In the genomic region with DNA sequence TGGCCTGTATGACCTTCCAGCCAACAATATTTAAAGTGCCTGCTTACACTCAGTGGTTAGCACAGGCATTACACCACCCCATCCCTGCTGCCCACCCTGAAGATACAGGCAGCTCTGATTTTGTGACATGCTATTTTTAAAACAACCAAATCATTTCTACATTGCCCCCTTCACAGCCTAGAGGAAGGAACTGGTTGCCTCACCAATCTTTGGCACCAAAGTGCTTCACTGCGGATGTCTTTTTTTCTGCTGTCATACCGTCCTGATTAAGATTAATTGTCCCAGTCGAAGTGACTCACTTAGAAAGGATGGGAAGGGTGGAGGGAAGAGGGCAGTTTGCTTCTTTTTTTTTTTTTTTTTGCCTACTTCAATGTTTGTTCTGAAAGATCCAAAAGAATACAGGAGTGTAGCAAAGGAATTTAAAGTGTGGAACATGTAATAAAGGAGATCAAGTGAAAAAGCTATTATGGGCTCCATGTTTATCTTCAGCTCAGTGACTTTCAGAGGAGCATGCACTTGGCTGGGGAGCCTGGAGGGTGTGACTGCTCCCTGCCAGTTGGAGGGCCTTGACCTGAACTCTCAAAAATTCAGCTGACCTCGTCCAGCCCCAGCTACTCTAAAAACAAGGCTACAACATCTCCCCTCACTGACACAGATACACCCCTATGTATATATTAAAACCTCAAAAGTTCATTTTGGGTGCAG, we compare ENCODE assay signal across 10 cellular contexts.
DNase-seq lines count a peak whose midpoint lies in the region; ATAC-seq and TF ChIP-seq lines count a peak whose summit lies in the region.
"Had no signal": no experiment of that assay in that cellular context is flagged by ENCODE, and none has a peak within 500 bp of the region (broad histone marks: within the 10 kb centered on the region; RNA-seq: fewer than 3 reads in every experiment).

No MANE protein-coding gene starts in this region.

- peak; percentile 77 to 98 for TF ChIP-seq EP300 in SK-N-SH (IDR thresholded peaks at IDR 0.05; ENCODE audit: borderline replicate concordance in 1 of 2, low read depth in 1 of 2, low read length in 1 of 2)

- WGBS in SK-N-SH (ENCODE audit: low lambda C conversion rate), result 5% methylated on average over 4 of the region's 4 CpGs
- 28% methylated on average over 4 of the region's 4 CpGs for WGBS in smooth muscle cell (ENCODE audit: low lambda C conversion rate)

- CTCF ChIA-PET in SK-N-SH (lab: Yijun Ruan, JAX), result interaction anchor here (1.3 kb wide), 1 partner anchor 9 kb away, joined by 3 read pairs; no protein-coding TSS in a partner anchor

- peak overlapping the region; percentile 25; the same call in 1 of the 2 replicates for H3K9ac ChIP-seq in SK-N-SH
- H3K9ac ChIP-seq in smooth muscle cell (ENCODE audit: low read depth), result no peak overlapping the region

- H3K79me2 ChIP-seq in SK-N-SH (ENCODE audit: insufficient read depth), result no peaks in the 10 kb centered on the region
- no peaks in the 10 kb centered on the region for H3K79me2 ChIP-seq in smooth muscle cell (ENCODE audit: low read depth)

- DNase-seq in H4 (ENCODE audit: low spot score) (peak; percentile 81), SK-N-SH (peak; percentile 25), cardiac muscle cell (ENCODE audit: low read depth in 1 of 2, low spot score in 1 of 2) (peak; percentile 57 to 64), smooth muscle cell (lab: John Stamatoyannopoulos, UW; ENCODE audit: unreplicated experiment) (no peak), glutamatergic neuron (no peak), G401 (ENCODE audit: low spot score) (no peak)
- DNase-seq: T-helper 9 cell had no signal

- peaks cover 1% of the 10 kb centered on the region for H3K27me3 Mint-ChIP-seq in glutamatergic neuron (ENCODE audit: unreplicated experiment)

- TF ChIP-seq CTCF in SK-N-SH (IDR thresholded peaks at IDR 0.05) (peak; percentile 21), cardiac muscle cell (IDR thresholded peaks at IDR 0.05; ENCODE audit: low read depth, low read length) (no peak), smooth muscle cell (IDR thresholded peaks at IDR 0.05; ENCODE audit: borderline replicate concordance, insufficient read depth, poor library complexity, severe bottlenecking) (no peak), glutamatergic neuron (IDR thresholded peaks at IDR 0.05; ENCODE audit: partially characterized antibody, unreplicated experiment) (no peak)

- 0 out of 2 replicates have a peak, but pooled peaks have one; percentile 22 for TF ChIP-seq RAD21 in SK-N-SH (IDR thresholded peaks at IDR 0.05; ENCODE audit: low read length)

- no peak overlapping the region for H3K27ac Mint-ChIP-seq in glutamatergic neuron (ENCODE audit: unreplicated experiment)

- no peak for ATAC-seq in GM21723 (IDR thresholded peaks at IDR 0.05; ENCODE audit: unreplicated experiment)
- no peak for ATAC-seq in HG03039 (IDR thresholded peaks at IDR 0.05; ENCODE audit: unreplicated experiment)

- H3K36me3 ChIP-seq in SK-N-SH (replicated peaks in 1 of 2; ENCODE audit: control insufficient read depth in 1 of 2, insufficient read depth in 2 of 2, low read length in 1 of 2) (no peaks in the 10 kb centered on the region), cardiac muscle cell (no peaks in the 10 kb centered on the region), smooth muscle cell (ENCODE audit: low read depth) (no peaks in the 10 kb centered on the region)

- H3F3A ChIP-seq in SK-N-SH (replicated peaks; ENCODE audit: insufficient read depth) (peaks cover 26% of the 10 kb centered on the region), smooth muscle cell (ENCODE audit: low read depth) (no peaks in the 10 kb centered on the region)

- H3K9me3 Mint-ChIP-seq in glutamatergic neuron (ENCODE audit: unreplicated experiment), result no peaks in the 10 kb centered on the region

- H3K4me1 ChIP-seq in SK-N-SH (ENCODE audit: control insufficient read depth in 1 of 2, insufficient read depth in 2 of 2, low read depth in 1 of 2, low read length in 1 of 2) (peaks cover 6 to 34% of the 10 kb centered on the region in 2 experiments), cardiac muscle cell (ENCODE audit: low read depth) (peaks cover 19% of the 10 kb centered on the region), smooth muscle cell (ENCODE audit: low read depth) (no peaks in the 10 kb centered on the region)

- no peaks in the 10 kb centered on the region for H3K9me3 ChIP-seq in SK-N-SH
- H3K9me3 ChIP-seq in cardiac muscle cell (ENCODE audit: low read depth), result no peaks in the 10 kb centered on the region
- no peaks in the 10 kb centered on the region for H3K9me3 ChIP-seq in smooth muscle cell (replicated peaks; ENCODE audit: low read depth)

- H3K4me3 Mint-ChIP-seq in glutamatergic neuron (ENCODE audit: unreplicated experiment), result no peak overlapping the region

- in situ Hi-C loops in G401 (cut with HindIII; ENCODE audit: low sequenced_read_pairs), result no loop called here

- H4K20me1 ChIP-seq in SK-N-SH (ENCODE audit: insufficient read depth) (no peaks in the 10 kb centered on the region), smooth muscle cell (ENCODE audit: low read depth) (no peaks in the 10 kb centered on the region)

- H3K27me3 ChIP-seq in SK-N-SH (ENCODE audit: insufficient read depth) (no peaks in the 10 kb centered on the region), cardiac muscle cell (peaks cover 3% of the 10 kb centered on the region), smooth muscle cell (ENCODE audit: low read depth) (no peaks in the 10 kb centered on the region)

- peaks cover 3% of the 10 kb centered on the region for H3K4me1 Mint-ChIP-seq in glutamatergic neuron (ENCODE audit: low read depth, unreplicated experiment)

- H3K4me2 ChIP-seq in SK-N-SH (peak overlapping the region; percentile 59), smooth muscle cell (peak overlapping the region; percentile 22)

- H2AFZ ChIP-seq in SK-N-SH (ENCODE audit: low read depth) (peak overlapping the region; percentile 60; the same call in 1 of the 2 replicates), smooth muscle cell (ENCODE audit: low read depth) (no peak overlapping the region)

- H3K4me3 ChIP-seq in SK-N-SH (ENCODE audit: low read depth in 2 of 2, low read length in 1 of 2), result no peak overlapping the region
- H3K4me3 ChIP-seq in cardiac muscle cell, result no peak overlapping the region
- H3K4me3 ChIP-seq in smooth muscle cell, result no peak overlapping the region

- POLR2A ChIA-PET in SK-N-SH (lab: Yijun Ruan, JAX), result no interaction called here

- H3K27ac ChIP-seq in SK-N-SH (ENCODE audit: low read depth in 2 of 2, low read length in 1 of 2) (peak overlapping the region; percentile 88), cardiac muscle cell (peak overlapping the region; percentile 1), smooth muscle cell (ENCODE audit: low read depth) (no peak overlapping the region)
- H3K27ac ChIP-seq: HL-60 had no signal

- no peaks in the 10 kb centered on the region for H3K9me2 ChIP-seq in SK-N-SH

- no peaks in the 10 kb centered on the region for H3K36me3 Mint-ChIP-seq in glutamatergic neuron (ENCODE audit: unreplicated experiment)

TF ChIP-seq in SK-N-SH, 30 proteins besides CTCF, POLR2A, EP300 and RAD21 (continues in another document):
- TF ChIP-seq SMC3 (IDR thresholded peaks at IDR 0.05; ENCODE audit: low read depth, low read length) (no peak), FOXM1 (IDR thresholded peaks at IDR 0.05; ENCODE audit: low read depth) (peak; percentile 84), RXRA (IDR thresholded peaks at IDR 0.05; ENCODE audit: borderline replicate concordance, low read depth) (peak; percentile 93), MEF2A (IDR thresholded peaks at IDR 0.05; ENCODE audit: borderline replicate concordance, low read depth) (peak; percentile 87), CHD2 (IDR thresholded peaks at IDR 0.05; ENCODE audit: low read length, partially characterized antibody) (no peak), JUND (IDR thresholded peaks at IDR 0.05) (peak; percentile 100), SIN3A (IDR thresholded peaks at IDR 0.05; ENCODE audit: borderline replicate concordance, low read depth, low read length) (peak; percentile 76; the same call in 1 of the 2 replicates), FOXJ3 (CRISPR knock-in tag; IDR thresholded peaks at IDR 0.05) (no peak), RCOR1 (IDR thresholded peaks at IDR 0.05; ENCODE audit: low read length) (no peak)
- TF ChIP-seq, protein P1, sequence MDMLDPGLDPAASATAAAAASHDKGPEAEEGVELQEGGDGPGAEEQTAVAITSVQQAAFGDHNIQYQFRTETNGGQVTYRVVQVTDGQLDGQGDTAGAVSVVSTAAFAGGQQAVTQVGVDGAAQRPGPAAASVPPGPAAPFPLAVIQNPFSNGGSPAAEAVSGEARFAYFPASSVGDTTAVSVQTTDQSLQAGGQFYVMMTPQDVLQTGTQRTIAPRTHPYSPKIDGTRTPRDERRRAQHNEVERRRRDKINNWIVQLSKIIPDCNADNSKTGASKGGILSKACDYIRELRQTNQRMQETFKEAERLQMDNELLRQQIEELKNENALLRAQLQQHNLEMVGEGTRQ (IDR thresholded peaks at IDR 0.05; ENCODE audit: borderline replicate concordance, low read depth, low read length), result no peak
- TF ChIP-seq, protein P2, sequence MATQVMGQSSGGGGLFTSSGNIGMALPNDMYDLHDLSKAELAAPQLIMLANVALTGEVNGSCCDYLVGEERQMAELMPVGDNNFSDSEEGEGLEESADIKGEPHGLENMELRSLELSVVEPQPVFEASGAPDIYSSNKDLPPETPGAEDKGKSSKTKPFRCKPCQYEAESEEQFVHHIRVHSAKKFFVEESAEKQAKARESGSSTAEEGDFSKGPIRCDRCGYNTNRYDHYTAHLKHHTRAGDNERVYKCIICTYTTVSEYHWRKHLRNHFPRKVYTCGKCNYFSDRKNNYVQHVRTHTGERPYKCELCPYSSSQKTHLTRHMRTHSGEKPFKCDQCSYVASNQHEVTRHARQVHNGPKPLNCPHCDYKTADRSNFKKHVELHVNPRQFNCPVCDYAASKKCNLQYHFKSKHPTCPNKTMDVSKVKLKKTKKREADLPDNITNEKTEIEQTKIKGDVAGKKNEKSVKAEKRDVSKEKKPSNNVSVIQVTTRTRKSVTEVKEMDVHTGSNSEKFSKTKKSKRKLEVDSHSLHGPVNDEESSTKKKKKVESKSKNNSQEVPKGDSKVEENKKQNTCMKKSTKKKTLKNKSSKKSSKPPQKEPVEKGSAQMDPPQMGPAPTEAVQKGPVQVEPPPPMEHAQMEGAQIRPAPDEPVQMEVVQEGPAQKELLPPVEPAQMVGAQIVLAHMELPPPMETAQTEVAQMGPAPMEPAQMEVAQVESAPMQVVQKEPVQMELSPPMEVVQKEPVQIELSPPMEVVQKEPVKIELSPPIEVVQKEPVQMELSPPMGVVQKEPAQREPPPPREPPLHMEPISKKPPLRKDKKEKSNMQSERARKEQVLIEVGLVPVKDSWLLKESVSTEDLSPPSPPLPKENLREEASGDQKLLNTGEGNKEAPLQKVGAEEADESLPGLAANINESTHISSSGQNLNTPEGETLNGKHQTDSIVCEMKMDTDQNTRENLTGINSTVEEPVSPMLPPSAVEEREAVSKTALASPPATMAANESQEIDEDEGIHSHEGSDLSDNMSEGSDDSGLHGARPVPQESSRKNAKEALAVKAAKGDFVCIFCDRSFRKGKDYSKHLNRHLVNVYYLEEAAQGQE (IDR thresholded peaks at IDR 0.05; ENCODE audit: low read depth, low read length), result 0 out of 2 replicates have a peak, but pooled peaks have one; percentile 54

Comparison
In these comparisons a context has a peak if more than half of its experiments do, and no peak if none do; other contexts are left out.
1. DNase-seq: peak in H4 (single experiment), SK-N-SH (single experiment) and cardiac muscle cell (2 of 2); none in smooth muscle cell (single experiment), glutamatergic neuron (single experiment) and G401 (single experiment).